ENCODE assay signal across 8 cellular contexts in genomic region chr5:74865293-74865798, GRCh38. TPM values are rescaled to one million over a fixed set of nuclear protein-coding genes. Genes with fewer than 3 reads are reported as not detected.
DNase-seq lines count a peak whose midpoint lies in the region; ATAC-seq, FAIRE-seq and TF ChIP-seq lines count a peak whose summit lies in the region.

No MANE protein-coding gene starts in this region.

- H3K4me3 ChIP-seq in H1 (ENCODE audit: extremely low read depth in 1 of 4, insufficient read depth in 2 of 4, low read depth in 3 of 4, low read length in 4 of 4), result peak overlapping the region; percentile 90 to 99 (median 92)
- H3K4me3 ChIP-seq in neural cell (ENCODE audit: low read length), result peak overlapping the region; percentile 74

- FAIRE-seq in H1 (lab: Jason Lieb, UNC), result no peak

- H2AK5ac ChIP-seq in H1 (ENCODE audit: low read depth, low read length), result peak overlapping the region; percentile 65; the same call in 1 of the 2 replicates

- TF ChIP-seq EP300 in H1 (IDR thresholded peaks at IDR 0.05; ENCODE audit: borderline replicate concordance in 1 of 2, low read depth in 2 of 2, low read length in 2 of 2) (no peak), neural cell (conservative IDR thresholded peaks at IDR 0.05; ENCODE audit: poor library complexity, severe bottlenecking) (no peak)

- H3K79me2 ChIP-seq in H1 (ENCODE audit: control insufficient read depth in 1 of 2, insufficient read depth in 2 of 2, low read length in 2 of 2) (peaks cover 37 to 54% of the 10 kb centered on the region in 2 experiments), neural cell (replicated peaks; ENCODE audit: insufficient read depth, low read length) (peaks cover 49% of the 10 kb centered on the region)

- H4K91ac ChIP-seq in H1 (replicated peaks; ENCODE audit: insufficient read length, low read length), result peak overlapping the region; percentile 98

- peaks cover 7% of the 10 kb centered on the region for H3K23me2 ChIP-seq in H1 (ENCODE audit: low read depth, low read length)

- H4K5ac ChIP-seq in H1 (ENCODE audit: insufficient read length, low read depth, low read length), result peak overlapping the region; percentile 98

- TF ChIP-seq RAD21 in H1 (IDR thresholded peaks at IDR 0.05 in 1 of 2, conservative IDR thresholded peaks at IDR 0.05 in 1 of 2; ENCODE audit: low read depth in 2 of 2, low read length in 2 of 2) (no peak), neural cell (conservative IDR thresholded peaks at IDR 0.05) (no peak)

- H3K14ac ChIP-seq in H1 (ENCODE audit: insufficient read length), result peak overlapping the region; percentile 4

- H3K9ac ChIP-seq in H1 (replicated peaks in 1 of 4; ENCODE audit: extremely low read depth in 1 of 4, low read depth in 3 of 4, low read length in 3 of 4) (peak overlapping the region; percentile 85 to 99 (median 95)), neural cell (ENCODE audit: low read length) (peak overlapping the region; percentile 85)

- 1% methylated on average over 23 of the region's 23 CpGs; no CpG with 5 or more reads in 1 of the 2 experiments for WGBS in H1 (ENCODE audit: extremely low coverage in 1 of 2, insufficient coverage in 1 of 2, insufficient read length in 1 of 2, insufficient replicate concordance in 2 of 2, low coverage in 1 of 2, low lambda C conversion rate in 2 of 2, missing lambda C conversion rate in 1 of 2), 2 experiments

- no peak for ATAC-seq in GM19397 (IDR thresholded peaks at IDR 0.05; ENCODE audit: unreplicated experiment)
- ATAC-seq in GM19467 (IDR thresholded peaks at IDR 0.05; ENCODE audit: unreplicated experiment), result no peak

- H2BK12ac ChIP-seq in H1 (ENCODE audit: low read depth, low read length), result peak overlapping the region; percentile 95; the same call in 1 of the 2 replicates

- H3K9me3 ChIP-seq in H1 (ENCODE audit: insufficient read depth in 2 of 2, low read depth in 1 of 2, low read length in 1 of 2) (no peaks in the 10 kb centered on the region), neural cell (ENCODE audit: low read length) (no peaks in the 10 kb centered on the region)

- H3K23ac ChIP-seq in H1 (ENCODE audit: insufficient read length), result peak overlapping the region; percentile 7

- peak overlapping the region; percentile 95 for H2BK120ac ChIP-seq in H1 (replicated peaks; ENCODE audit: low read depth, low read length)

- CTCF ChIA-PET in H1 (lab: Charles Lee; ENCODE audit: partially characterized antibody), result interaction anchor here (0.6 to 1.3 kb wide), 3 partner anchors 14 to 1159 kb away, joined by 3 to 4 read pairs (median 3); no protein-coding TSS in a partner anchor

- H3K27me3 ChIP-seq in H1 (replicated peaks in 1 of 4; ENCODE audit: control insufficient read depth in 3 of 4, extremely low read depth in 1 of 4, insufficient read depth in 3 of 4, low read length in 3 of 4), result no peaks in the 10 kb centered on the region
- H3K27me3 ChIP-seq in neural cell (ENCODE audit: insufficient read depth, low read depth, low read length), result no peaks in the 10 kb centered on the region

- H3K18ac ChIP-seq in H1 (ENCODE audit: extremely low read depth, low read length), result peak overlapping the region; percentile 76

- H3K4me2 ChIP-seq in H1 (ENCODE audit: insufficient read depth in 1 of 2, low read depth in 2 of 2, low read length in 2 of 2) (peak overlapping the region; percentile 65 to 91), neural cell (ENCODE audit: low read length) (peak overlapping the region; percentile 87)

- DNase-seq in NCI-H524 (lab: John Stamatoyannopoulos, UW) (peak; percentile 14 to 39), NCI-H524 treated with DMSO at 0.1 percent for 48 hours (lab: John Stamatoyannopoulos, UW) (no peak), NCI-H526 treated with DMSO at 0.1 percent for 48 hours (lab: John Stamatoyannopoulos, UW) (peak; percentile 35), H1 (ENCODE audit: low read depth in 1 of 2, low spot score in 2 of 2) (no peak), NCI-H345 (lab: John Stamatoyannopoulos, UW) (no peak)

- H4K8ac ChIP-seq in H1 (ENCODE audit: extremely low read depth, insufficient read depth, low read length), result peak overlapping the region; percentile 99

- peak overlapping the region; percentile 100 for H3K4ac ChIP-seq in H1 (replicated peaks; ENCODE audit: insufficient read length, low read depth, low read length)

- peak in 1 of 2 experiments; percentile 36; a peak in 1 of 3 replicates for TF ChIP-seq POLR2A in H1 (IDR thresholded peaks at IDR 0.05; ENCODE audit: control extremely low read depth in 1 of 2, low read depth in 2 of 2, low read length in 2 of 2)

- H3K27ac ChIP-seq in H1 (ENCODE audit: low read depth, low read length) (peak overlapping the region; percentile 93), neural cell (ENCODE audit: low read length) (peak overlapping the region; percentile 82)

- H3F3A ChIP-seq in neural cell (ENCODE audit: insufficient read depth, low read length, poor library complexity, severe bottlenecking), result no peaks in the 10 kb centered on the region

- H3K36me3 ChIP-seq in H1 (ENCODE audit: control insufficient read depth in 2 of 4, insufficient read depth in 4 of 4, low read length in 3 of 4), result no peaks in the 10 kb centered on the region; a peak in 2 of 8 replicates
- no peaks in the 10 kb centered on the region for H3K36me3 ChIP-seq in neural cell (ENCODE audit: insufficient read depth, low read length)

- peaks cover 7 to 14% of the 10 kb centered on the region in 2 experiments for H4K20me1 ChIP-seq in H1 (replicated peaks in 1 of 2; ENCODE audit: control insufficient read depth in 1 of 2, insufficient read depth in 2 of 2, low read length in 2 of 2)
- no peaks in the 10 kb centered on the region for H4K20me1 ChIP-seq in neural cell (ENCODE audit: insufficient read depth)

- H3K56ac ChIP-seq in H1 (replicated peaks; ENCODE audit: insufficient read length, low read depth, low read length), result peak overlapping the region; percentile 93

- POLR2A ChIA-PET in H1 (lab: Charles Lee; ENCODE audit: partially characterized antibody), result interaction anchor here (0.6 to 5.0 kb wide), 13 partner anchors 12 to 372 kb away, joined by 3 to 31 read pairs (median 4); partner anchors contain the start of genes GFM2 and NSA2

- H3K9me2 ChIP-seq in neural cell (ENCODE audit: insufficient read depth, low read length), result no peaks in the 10 kb centered on the region

- peaks cover 2 to 31% (median 18%) of the 10 kb centered on the region in 4 experiments; a peak in 6 of 7 replicates for H3K4me1 ChIP-seq in H1 (replicated peaks in 1 of 4; ENCODE audit: control insufficient read depth in 3 of 4, insufficient read depth in 4 of 4, low read length in 3 of 4)

- no peak for TF ChIP-seq CTCF in H1 (IDR thresholded peaks at IDR 0.05; ENCODE audit: control extremely low read depth in 1 of 3, insufficient read depth in 1 of 3, low read depth in 1 of 3, low read length in 3 of 3)
- TF ChIP-seq CTCF in neural cell (IDR thresholded peaks at IDR 0.05; ENCODE audit: poor library complexity, severe bottlenecking), result no peak

- H2BK5ac ChIP-seq in H1 (ENCODE audit: low read depth, low read length), result peak overlapping the region; percentile 96

- H2BK20ac ChIP-seq in H1 (ENCODE audit: low read length), result peak overlapping the region; percentile 24; the same call in 1 of the 2 replicates

- H2AFZ ChIP-seq in H1 (ENCODE audit: low read length) (peak overlapping the region; percentile 78; the same call in 1 of the 2 replicates), neural cell (ENCODE audit: low read depth, low read length) (peak overlapping the region; percentile 51)

- peaks cover 3% of the 10 kb centered on the region; the same call in 1 of the 2 replicates for H3K79me1 ChIP-seq in H1 (ENCODE audit: low read depth, low read length)

- no peak overlapping the region for H2BK15ac ChIP-seq in H1 (ENCODE audit: low read length)

TF ChIP-seq in H1, 55 proteins besides CTCF, POLR2A, EP300 and RAD21:
- TF ChIP-seq HDAC2 (IDR thresholded peaks at IDR 0.05; ENCODE audit: borderline replicate concordance in 1 of 2, low read depth in 2 of 2, low read length in 2 of 2) (0 out of 4 replicates have a peak, but pooled peaks of 1 of the 2 experiments have one; percentile 23), ASH2L (IDR thresholded peaks at IDR 0.05; ENCODE audit: low read length) (peak; percentile 45), TCF12 (IDR thresholded peaks at IDR 0.05; ENCODE audit: low read depth, low read length) (no peak), TAF1 (IDR thresholded peaks at IDR 0.05; ENCODE audit: low read depth, low read length) (no peak), SAP30 (IDR thresholded peaks at IDR 0.05; ENCODE audit: insufficient read depth, insufficient replicate concordance, low read length) (no peak), NANOG (IDR thresholded peaks at IDR 0.05; ENCODE audit: insufficient read depth, low read depth, low read length, poor library complexity, severe bottlenecking) (no peak), CEBPB (IDR thresholded peaks at IDR 0.05; ENCODE audit: low read depth, low read length) (no peak), JUND (IDR thresholded peaks at IDR 0.05; ENCODE audit: low read length) (no peak)

TF ChIP-seq in neural cell, 6 proteins besides CTCF, POLR2A, EP300 and RAD21 (continues in another document):
- no peak for TF ChIP-seq TAF1 (IDR thresholded peaks at IDR 0.05; ENCODE audit: low read depth)

RNA-seq across cellular contexts. Expression of gene FAM169A, which starts 0.8 kb away (rescaled TPM):
- 78.7 and 83.1 TPM in 2 replicates for total RNA-seq in H1 (2021; fragmentation: NEBNext Ultra II Directional; extraction: Animal tissue kit (Norgen Biotek cat#: 25700))
- polyA plus RNA-seq in H1 (2011; rRNA removed) (9.0 and 12.6 TPM in 2 replicates), neural cell (40.7 and 46.7 TPM in 2 replicates)
- polyA plus RNA-seq in H1 (2011; cell fraction: cytosol; rRNA removed), result 17.4 TPM
- polyA plus RNA-seq in H1 (2011; cell fraction: nucleus; rRNA removed), result 13.0 TPM
- 12.2 to 25.3 TPM (median 17.9 TPM) in 4 replicates for polyA plus RNA-seq in H1 (2012, experiment 1 of 2)
- 1.5 TPM for polyA plus RNA-seq in H1 (2012, experiment 2 of 2)
- 29.1 TPM for polyA plus RNA-seq in H1 (2013, experiment 1 of 2)
- 30.1 TPM for polyA plus RNA-seq in H1 (2013, experiment 2 of 2)
- 45.6 and 62.0 TPM in 2 replicates for polyA minus RNA-seq in H1 (2011; rRNA and poly(A)+ RNA removed)
- 30.0 TPM for polyA minus RNA-seq in H1 (2011; cell fraction: cytosol; rRNA and poly(A)+ RNA removed)
- polyA minus RNA-seq in H1 (2011; cell fraction: nucleus; rRNA and poly(A)+ RNA removed), result 59.1 TPM
- polyA minus RNA-seq in neural cell, result 156 and 170 TPM in 2 replicates

Comparison
In these comparisons a context has a peak if more than half of its experiments do, and no peak if none do; other contexts are left out.
1. DNase-seq: peak in NCI-H524 (2 of 2) and NCI-H526 treated with DMSO at 0.1 percent for 48 hours (single experiment); none in NCI-H524 treated with DMSO at 0.1 percent for 48 hours (single experiment), H1 (0 of 2) and NCI-H345 (single experiment).